In genomic region chr5:132901036-132901435, GRCh38 we compare ENCODE assay signal across 23 cellular contexts. TPM values are rescaled to one million over a fixed set of nuclear protein-coding genes. Genes with fewer than 3 reads are reported as not detected.
"Had no signal": no experiment of that assay in that cellular context is flagged by ENCODE, and none has a peak within 500 bp of the region (broad histone marks: within the 10 kb centered on the region; RNA-seq: fewer than 3 reads in every experiment).

No MANE protein-coding gene starts in this region.

- H3K4me3 Mint-ChIP-seq: activated naive CD8-positive, alpha-beta T cell treated with anti-CD3 and anti-CD28 coated beads, Interleukin-2, amount 10 ng/mL, durations not matched to agents 7 days and 5 days; naive B cell; neural crest cell; stimulated activated naive B cell treated with anti-CD40 and anti-IgM and Interleukin-4, amounts not matched to agents 10 μg/mL and 1 μg/mL and 100 μg/mL, for 72 hours; WTC11 had no signal

- H3K27ac ChIP-seq: heart right ventricle had no signal

- DNase-seq: activated naive CD4-positive, alpha-beta T cell; activated naive CD8-positive, alpha-beta T cell treated with anti-CD3 and anti-CD28 coated beads, Interleukin-2, amount 10 ng/mL, durations not matched to agents 7 days and 5 days; activated T-cell treated with anti-CD3 and anti-CD28 coated beads, Interleukin-2, amount 50 U/mL, for 1 hour; amniotic stem cell; cortex of kidney; heart right ventricle; islet precursor cell; left cardiac atrium; naive B cell; posterior cingulate gyrus; small intestine; stimulated activated CD4-positive, alpha-beta T cell treated with anti-CD3 and anti-CD28 coated beads, Interleukin-15, amount 100 ng/mL, for 24 hours; stimulated activated CD4-positive, alpha-beta T cell treated with anti-CD3 and anti-CD28 coated beads, Interleukin-2, amount 100 ng/mL, for 48 hours; stimulated activated CD8-positive, alpha-beta memory T cell treated with anti-CD3 and anti-CD28 coated beads, Interleukin-4, amount 100 ng/mL, for 48 hours; stimulated activated naive B cell treated with anti-CD40 and anti-IgM and Interleukin-4, amounts not matched to agents 10 μg/mL and 1 μg/mL and 100 μg/mL, for 72 hours; T-helper 9 cell; trophoblast cell had no signal

- H3K27me3 Mint-ChIP-seq: activated naive CD8-positive, alpha-beta T cell treated with anti-CD3 and anti-CD28 coated beads, Interleukin-2, amount 10 ng/mL, durations not matched to agents 7 days and 5 days; naive B cell; stimulated activated naive B cell treated with anti-CD40 and anti-IgM and Interleukin-4, amounts not matched to agents 10 μg/mL and 1 μg/mL and 100 μg/mL, for 72 hours had no signal

- ATAC-seq: heart right ventricle; left cardiac atrium; sciatic nerve; stimulated activated naive B cell treated with anti-CD40 and anti-IgM and Interleukin-4, amounts not matched to agents 10 μg/mL and 1 μg/mL and 100 μg/mL, for 72 hours; WTC11 had no signal

- H3K4me1 Mint-ChIP-seq: neural crest cell, WTC11 had no signal

- H3K27ac Mint-ChIP-seq: activated naive CD8-positive, alpha-beta T cell treated with anti-CD3 and anti-CD28 coated beads, Interleukin-2, amount 10 ng/mL, durations not matched to agents 7 days and 5 days; activated T-helper 2 cell treated with anti-CD3 and anti-CD28 coated beads, Interferon-gamma antibody, Interleukin-2, Interleukin-4, amounts not matched to agents 10 μg/mL and 5 μg/mL and 100 μg/mL, durations not matched to agents 14 hours and 24 hours and 36 hours; stimulated activated naive B cell treated with anti-CD40 and anti-IgM and Interleukin-4, amounts not matched to agents 10 μg/mL and 1 μg/mL and 100 μg/mL, for 72 hours; WTC11 had no signal

- H3K27me3 ChIP-seq: heart right ventricle had no signal

- H3K9me3 ChIP-seq: heart right ventricle had no signal

- H3K4me3 ChIP-seq: heart right ventricle had no signal

- H3K9me3 Mint-ChIP-seq: activated naive CD8-positive, alpha-beta T cell treated with anti-CD3 and anti-CD28 coated beads, Interleukin-2, amount 10 ng/mL, durations not matched to agents 7 days and 5 days; activated T-helper 2 cell treated with anti-CD3 and anti-CD28 coated beads, Interferon-gamma antibody, Interleukin-2, Interleukin-4, amounts not matched to agents 10 μg/mL and 5 μg/mL and 100 μg/mL, durations not matched to agents 14 hours and 24 hours and 36 hours; naive B cell; neural crest cell; stimulated activated naive B cell treated with anti-CD40 and anti-IgM and Interleukin-4, amounts not matched to agents 10 μg/mL and 1 μg/mL and 100 μg/mL, for 72 hours; WTC11 had no signal

RNA-seq across cellular contexts. Expression of gene GDF9, which starts 34.8 kb away (rescaled TPM):
- total RNA-seq: activated T-helper 2 cell treated with anti-CD3 and anti-CD28 coated beads, Interferon-gamma antibody, Interleukin-2, Interleukin-4, amounts not matched to agents 10 μg/mL and 5 μg/mL and 100 μg/mL, durations not matched to agents 14 hours and 24 hours and 36 hours; fibroblast of villous mesenchyme; mesenteric fat pad had no signal
